Comparison of ENCODE assay signal across 3 cellular contexts in the genomic region with DNA sequence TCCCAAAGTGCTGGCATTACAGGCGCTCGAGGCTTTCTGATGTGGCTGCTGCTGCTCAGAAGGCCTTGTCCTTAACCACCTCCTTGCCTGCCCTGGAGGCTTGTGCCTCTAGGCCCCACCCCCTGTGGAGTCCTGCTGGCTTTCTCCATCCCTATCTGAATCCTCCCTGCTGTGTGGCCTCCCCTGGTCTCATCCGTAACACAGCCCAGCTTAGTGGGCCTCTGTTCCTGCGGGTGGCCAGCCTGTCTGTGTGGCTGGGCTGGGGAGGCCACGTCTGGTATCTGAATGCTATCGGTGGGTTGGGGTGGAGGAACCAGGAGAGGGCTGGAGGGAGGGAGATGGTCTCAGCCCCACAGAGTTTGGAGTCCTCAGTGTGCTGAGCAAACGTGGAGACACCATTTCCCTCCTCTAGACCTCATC.
TF ChIP-seq lines count a peak whose summit lies in the region.

No MANE protein-coding gene starts in this region.

TF ChIP-seq in SK-N-SH, 30 proteins besides CTCF, POLR2A, EP300 and RAD21 (continues in another document):
- TF ChIP-seq, protein P1, sequence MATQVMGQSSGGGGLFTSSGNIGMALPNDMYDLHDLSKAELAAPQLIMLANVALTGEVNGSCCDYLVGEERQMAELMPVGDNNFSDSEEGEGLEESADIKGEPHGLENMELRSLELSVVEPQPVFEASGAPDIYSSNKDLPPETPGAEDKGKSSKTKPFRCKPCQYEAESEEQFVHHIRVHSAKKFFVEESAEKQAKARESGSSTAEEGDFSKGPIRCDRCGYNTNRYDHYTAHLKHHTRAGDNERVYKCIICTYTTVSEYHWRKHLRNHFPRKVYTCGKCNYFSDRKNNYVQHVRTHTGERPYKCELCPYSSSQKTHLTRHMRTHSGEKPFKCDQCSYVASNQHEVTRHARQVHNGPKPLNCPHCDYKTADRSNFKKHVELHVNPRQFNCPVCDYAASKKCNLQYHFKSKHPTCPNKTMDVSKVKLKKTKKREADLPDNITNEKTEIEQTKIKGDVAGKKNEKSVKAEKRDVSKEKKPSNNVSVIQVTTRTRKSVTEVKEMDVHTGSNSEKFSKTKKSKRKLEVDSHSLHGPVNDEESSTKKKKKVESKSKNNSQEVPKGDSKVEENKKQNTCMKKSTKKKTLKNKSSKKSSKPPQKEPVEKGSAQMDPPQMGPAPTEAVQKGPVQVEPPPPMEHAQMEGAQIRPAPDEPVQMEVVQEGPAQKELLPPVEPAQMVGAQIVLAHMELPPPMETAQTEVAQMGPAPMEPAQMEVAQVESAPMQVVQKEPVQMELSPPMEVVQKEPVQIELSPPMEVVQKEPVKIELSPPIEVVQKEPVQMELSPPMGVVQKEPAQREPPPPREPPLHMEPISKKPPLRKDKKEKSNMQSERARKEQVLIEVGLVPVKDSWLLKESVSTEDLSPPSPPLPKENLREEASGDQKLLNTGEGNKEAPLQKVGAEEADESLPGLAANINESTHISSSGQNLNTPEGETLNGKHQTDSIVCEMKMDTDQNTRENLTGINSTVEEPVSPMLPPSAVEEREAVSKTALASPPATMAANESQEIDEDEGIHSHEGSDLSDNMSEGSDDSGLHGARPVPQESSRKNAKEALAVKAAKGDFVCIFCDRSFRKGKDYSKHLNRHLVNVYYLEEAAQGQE (IDR thresholded peaks at IDR 0.05; ENCODE audit: low read depth, low read length), result no peak
- TF ChIP-seq, protein P2, sequence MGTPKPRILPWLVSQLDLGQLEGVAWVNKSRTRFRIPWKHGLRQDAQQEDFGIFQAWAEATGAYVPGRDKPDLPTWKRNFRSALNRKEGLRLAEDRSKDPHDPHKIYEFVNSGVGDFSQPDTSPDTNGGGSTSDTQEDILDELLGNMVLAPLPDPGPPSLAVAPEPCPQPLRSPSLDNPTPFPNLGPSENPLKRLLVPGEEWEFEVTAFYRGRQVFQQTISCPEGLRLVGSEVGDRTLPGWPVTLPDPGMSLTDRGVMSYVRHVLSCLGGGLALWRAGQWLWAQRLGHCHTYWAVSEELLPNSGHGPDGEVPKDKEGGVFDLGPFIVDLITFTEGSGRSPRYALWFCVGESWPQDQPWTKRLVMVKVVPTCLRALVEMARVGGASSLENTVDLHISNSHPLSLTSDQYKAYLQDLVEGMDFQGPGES (IDR thresholded peaks at IDR 0.05; ENCODE audit: low read depth, low read length), result no peak
- no peak for TF ChIP-seq MXI1 (IDR thresholded peaks at IDR 0.05; ENCODE audit: low read depth, low read length)
- no peak for TF ChIP-seq POLR2AphosphoS5 (IDR thresholded peaks at IDR 0.05; ENCODE audit: low read depth, low read length)
- no peak for TF ChIP-seq RFX5 (IDR thresholded peaks at IDR 0.05; ENCODE audit: low read length)
- no peak for TF ChIP-seq FOXM1 (IDR thresholded peaks at IDR 0.05; ENCODE audit: low read depth)
- TF ChIP-seq, protein P3, sequence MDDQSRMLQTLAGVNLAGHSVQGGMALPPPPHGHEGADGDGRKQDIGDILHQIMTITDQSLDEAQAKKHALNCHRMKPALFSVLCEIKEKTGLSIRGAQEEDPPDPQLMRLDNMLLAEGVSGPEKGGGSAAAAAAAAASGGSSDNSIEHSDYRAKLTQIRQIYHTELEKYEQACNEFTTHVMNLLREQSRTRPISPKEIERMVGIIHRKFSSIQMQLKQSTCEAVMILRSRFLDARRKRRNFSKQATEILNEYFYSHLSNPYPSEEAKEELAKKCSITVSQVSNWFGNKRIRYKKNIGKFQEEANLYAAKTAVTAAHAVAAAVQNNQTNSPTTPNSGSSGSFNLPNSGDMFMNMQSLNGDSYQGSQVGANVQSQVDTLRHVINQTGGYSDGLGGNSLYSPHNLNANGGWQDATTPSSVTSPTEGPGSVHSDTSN (IDR thresholded peaks at IDR 0.05), result no peak
- no peak for TF ChIP-seq ELF1 (IDR thresholded peaks at IDR 0.05)
- TF ChIP-seq FOXJ3 (CRISPR knock-in tag; IDR thresholded peaks at IDR 0.05), result no peak
- TF ChIP-seq, protein P4, sequence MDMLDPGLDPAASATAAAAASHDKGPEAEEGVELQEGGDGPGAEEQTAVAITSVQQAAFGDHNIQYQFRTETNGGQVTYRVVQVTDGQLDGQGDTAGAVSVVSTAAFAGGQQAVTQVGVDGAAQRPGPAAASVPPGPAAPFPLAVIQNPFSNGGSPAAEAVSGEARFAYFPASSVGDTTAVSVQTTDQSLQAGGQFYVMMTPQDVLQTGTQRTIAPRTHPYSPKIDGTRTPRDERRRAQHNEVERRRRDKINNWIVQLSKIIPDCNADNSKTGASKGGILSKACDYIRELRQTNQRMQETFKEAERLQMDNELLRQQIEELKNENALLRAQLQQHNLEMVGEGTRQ (IDR thresholded peaks at IDR 0.05; ENCODE audit: borderline replicate concordance, low read depth, low read length), result no peak
- no peak for TF ChIP-seq JUND (IDR thresholded peaks at IDR 0.05)
- no peak for TF ChIP-seq YY1 (IDR thresholded peaks at IDR 0.05; ENCODE audit: low read depth)
- no peak for TF ChIP-seq TEAD4 (IDR thresholded peaks at IDR 0.05; ENCODE audit: borderline replicate concordance, insufficient read depth)

TF ChIP-seq in SK-N-SH treated with all-trans-retinoic acid at 6 μM for 48 hours, 23 proteins besides CTCF, POLR2A, EP300 and RAD21:
- TF ChIP-seq ZFP30 (CRISPR knock-in tag; IDR thresholded peaks at IDR 0.05) (no peak), ZNF565 (CRISPR knock-in tag; conservative IDR thresholded peaks at IDR 0.05; ENCODE audit: low read depth) (no peak), ARNTL (CRISPR knock-in tag; IDR thresholded peaks at IDR 0.05; ENCODE audit: borderline replicate concordance, low read depth) (no peak), OSR1 (CRISPR knock-in tag; IDR thresholded peaks at IDR 0.05) (no peak), RARB (CRISPR knock-in tag; IDR thresholded peaks at IDR 0.05) (no peak), CSDC2 (CRISPR knock-in tag; IDR thresholded peaks at IDR 0.05) (no peak)

TF ChIP-seq in HEK293, 187 proteins besides CTCF, POLR2A, EP300 and RAD21:
- TF ChIP-seq, protein P5, sequence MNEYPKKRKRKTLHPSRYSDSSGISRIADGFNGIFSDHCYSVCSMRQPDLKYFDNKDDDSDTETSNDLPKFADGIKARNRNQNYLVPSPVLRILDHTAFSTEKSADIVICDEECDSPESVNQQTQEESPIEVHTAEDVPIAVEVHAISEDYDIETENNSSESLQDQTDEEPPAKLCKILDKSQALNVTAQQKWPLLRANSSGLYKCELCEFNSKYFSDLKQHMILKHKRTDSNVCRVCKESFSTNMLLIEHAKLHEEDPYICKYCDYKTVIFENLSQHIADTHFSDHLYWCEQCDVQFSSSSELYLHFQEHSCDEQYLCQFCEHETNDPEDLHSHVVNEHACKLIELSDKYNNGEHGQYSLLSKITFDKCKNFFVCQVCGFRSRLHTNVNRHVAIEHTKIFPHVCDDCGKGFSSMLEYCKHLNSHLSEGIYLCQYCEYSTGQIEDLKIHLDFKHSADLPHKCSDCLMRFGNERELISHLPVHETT (tag by site-specific recombination; IDR thresholded peaks at IDR 0.05), result no peak
- TF ChIP-seq GLIS2 (tag by site-specific recombination; IDR thresholded peaks at IDR 0.05) (peak; percentile 64), KLF1 (tag by site-specific recombination; IDR thresholded peaks at IDR 0.05) (no peak), ZNF701 (tag by site-specific recombination; IDR thresholded peaks at IDR 0.05) (no peak), ZNF133 (tag by site-specific recombination; IDR thresholded peaks at IDR 0.05) (no peak), ZNF423 (tag by site-specific recombination; IDR thresholded peaks at IDR 0.05) (peak; percentile 69), ZIC2 (tag by site-specific recombination; IDR thresholded peaks at IDR 0.05) (peak; percentile 99), ZNF600 (tag by site-specific recombination; IDR thresholded peaks at IDR 0.05) (peak; percentile 88), ZNF768 (tag by site-specific recombination; IDR thresholded peaks at IDR 0.05) (peak; percentile 44; the same call in 1 of the 2 replicates), ZBTB8A (tag by site-specific recombination; IDR thresholded peaks at IDR 0.05) (0 out of 2 replicates have a peak, but pooled peaks have one; percentile 24), KLF16 (tag by site-specific recombination; IDR thresholded peaks at IDR 0.05) (no peak), GLIS1 (tag by site-specific recombination; IDR thresholded peaks at IDR 0.05) (peak; percentile 99), ZBTB17 (tag by site-specific recombination; IDR thresholded peaks at IDR 0.05) (peak; percentile 60; the same call in 1 of the 2 replicates), MZF1 (tag by site-specific recombination; IDR thresholded peaks at IDR 0.05; ENCODE audit: borderline replicate concordance) (no peak), ZNF76 (tag by site-specific recombination; IDR thresholded peaks at IDR 0.05; ENCODE audit: borderline replicate concordance, low read depth) (no peak)
- TF ChIP-seq, protein P6, sequence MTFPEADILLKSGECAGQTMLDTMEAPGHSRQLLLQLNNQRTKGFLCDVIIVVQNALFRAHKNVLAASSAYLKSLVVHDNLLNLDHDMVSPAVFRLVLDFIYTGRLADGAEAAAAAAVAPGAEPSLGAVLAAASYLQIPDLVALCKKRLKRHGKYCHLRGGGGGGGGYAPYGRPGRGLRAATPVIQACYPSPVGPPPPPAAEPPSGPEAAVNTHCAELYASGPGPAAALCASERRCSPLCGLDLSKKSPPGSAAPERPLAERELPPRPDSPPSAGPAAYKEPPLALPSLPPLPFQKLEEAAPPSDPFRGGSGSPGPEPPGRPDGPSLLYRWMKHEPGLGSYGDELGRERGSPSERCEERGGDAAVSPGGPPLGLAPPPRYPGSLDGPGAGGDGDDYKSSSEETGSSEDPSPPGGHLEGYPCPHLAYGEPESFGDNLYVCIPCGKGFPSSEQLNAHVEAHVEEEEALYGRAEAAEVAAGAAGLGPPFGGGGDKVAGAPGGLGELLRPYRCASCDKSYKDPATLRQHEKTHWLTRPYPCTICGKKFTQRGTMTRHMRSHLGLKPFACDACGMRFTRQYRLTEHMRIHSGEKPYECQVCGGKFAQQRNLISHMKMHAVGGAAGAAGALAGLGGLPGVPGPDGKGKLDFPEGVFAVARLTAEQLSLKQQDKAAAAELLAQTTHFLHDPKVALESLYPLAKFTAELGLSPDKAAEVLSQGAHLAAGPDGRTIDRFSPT (tag by site-specific recombination; IDR thresholded peaks at IDR 0.05), result peak; percentile 51
- TF ChIP-seq, protein P7, sequence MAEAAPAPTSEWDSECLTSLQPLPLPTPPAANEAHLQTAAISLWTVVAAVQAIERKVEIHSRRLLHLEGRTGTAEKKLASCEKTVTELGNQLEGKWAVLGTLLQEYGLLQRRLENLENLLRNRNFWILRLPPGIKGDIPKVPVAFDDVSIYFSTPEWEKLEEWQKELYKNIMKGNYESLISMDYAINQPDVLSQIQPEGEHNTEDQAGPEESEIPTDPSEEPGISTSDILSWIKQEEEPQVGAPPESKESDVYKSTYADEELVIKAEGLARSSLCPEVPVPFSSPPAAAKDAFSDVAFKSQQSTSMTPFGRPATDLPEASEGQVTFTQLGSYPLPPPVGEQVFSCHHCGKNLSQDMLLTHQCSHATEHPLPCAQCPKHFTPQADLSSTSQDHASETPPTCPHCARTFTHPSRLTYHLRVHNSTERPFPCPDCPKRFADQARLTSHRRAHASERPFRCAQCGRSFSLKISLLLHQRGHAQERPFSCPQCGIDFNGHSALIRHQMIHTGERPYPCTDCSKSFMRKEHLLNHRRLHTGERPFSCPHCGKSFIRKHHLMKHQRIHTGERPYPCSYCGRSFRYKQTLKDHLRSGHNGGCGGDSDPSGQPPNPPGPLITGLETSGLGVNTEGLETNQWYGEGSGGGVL (tag by site-specific recombination; IDR thresholded peaks at IDR 0.05), result no peak
- TF ChIP-seq, protein P8, sequence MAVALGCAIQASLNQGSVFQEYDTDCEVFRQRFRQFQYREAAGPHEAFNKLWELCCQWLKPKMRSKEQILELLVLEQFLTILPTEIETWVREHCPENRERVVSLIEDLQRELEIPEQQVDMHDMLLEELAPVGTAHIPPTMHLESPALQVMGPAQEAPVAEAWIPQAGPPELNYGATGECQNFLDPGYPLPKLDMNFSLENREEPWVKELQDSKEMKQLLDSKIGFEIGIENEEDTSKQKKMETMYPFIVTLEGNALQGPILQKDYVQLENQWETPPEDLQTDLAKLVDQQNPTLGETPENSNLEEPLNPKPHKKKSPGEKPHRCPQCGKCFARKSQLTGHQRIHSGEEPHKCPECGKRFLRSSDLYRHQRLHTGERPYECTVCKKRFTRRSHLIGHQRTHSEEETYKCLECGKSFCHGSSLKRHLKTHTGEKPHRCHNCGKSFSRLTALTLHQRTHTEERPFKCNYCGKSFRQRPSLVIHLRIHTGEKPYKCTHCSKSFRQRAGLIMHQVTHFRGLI (tag by site-specific recombination; IDR thresholded peaks at IDR 0.05), result peak; percentile 97
